ENCODE assay signal across 8 cellular contexts in the genomic region with DNA sequence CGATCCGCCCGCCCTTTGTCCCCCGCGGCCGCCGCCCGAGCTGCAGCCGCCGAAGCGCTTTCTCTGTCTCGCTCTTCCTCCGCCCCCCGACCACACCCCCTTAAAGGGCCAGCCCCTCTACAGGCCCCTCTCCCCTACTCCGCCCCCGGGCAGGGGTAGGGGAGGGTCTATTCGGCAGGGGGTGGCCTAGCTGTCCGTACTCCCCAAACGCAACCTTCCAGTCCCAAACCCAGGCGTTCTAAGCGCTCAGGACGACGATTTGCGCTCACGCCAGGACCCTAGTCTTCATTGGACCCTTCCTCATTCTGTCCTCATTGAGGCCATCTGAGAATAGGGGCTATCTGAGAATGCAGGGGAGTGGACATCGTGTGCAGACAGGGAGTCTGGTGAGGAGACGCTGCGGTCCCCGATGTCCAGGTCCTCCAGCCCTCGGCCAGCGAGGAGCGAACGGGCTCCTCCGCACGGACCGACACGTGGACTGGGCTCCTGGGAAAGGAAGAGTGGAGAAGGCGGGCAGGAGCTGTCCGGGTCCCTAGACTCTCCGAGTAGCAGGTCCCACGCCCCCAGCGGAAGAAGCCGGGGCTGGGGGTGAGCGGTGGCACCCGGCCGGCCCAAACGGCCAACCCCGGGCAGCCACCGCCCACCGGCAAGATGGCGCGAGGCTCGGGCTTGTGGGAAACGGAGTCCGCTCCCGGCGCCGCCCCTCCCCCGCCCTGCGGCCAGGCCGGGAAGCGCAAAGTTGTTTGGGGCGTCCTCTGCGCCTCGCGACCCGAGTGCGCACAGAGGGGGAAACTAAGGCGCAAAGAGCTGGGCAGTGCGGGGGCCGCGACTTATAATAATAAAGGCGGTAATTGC. TPM values are rescaled to one million over a fixed set of nuclear protein-coding genes. Genes with fewer than 3 reads are reported as not detected.
DNase-seq lines count a peak whose midpoint lies in the region; FAIRE-seq and TF ChIP-seq lines count a peak whose summit lies in the region.

A gene with protein sequence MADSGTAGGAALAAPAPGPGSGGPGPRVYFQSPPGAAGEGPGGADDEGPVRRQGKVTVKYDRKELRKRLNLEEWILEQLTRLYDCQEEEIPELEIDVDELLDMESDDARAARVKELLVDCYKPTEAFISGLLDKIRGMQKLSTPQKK (minus strand): TSS at position 70 of the 855 bp plus-strand sequence. CDS start 270 bp downstream, outside the sequence.

- peaks cover 68% of the 10 kb centered on the region for H3K4me1 ChIP-seq in left ventricle myocardium inferior

- H3K27me3 ChIP-seq in left ventricle myocardium inferior (ENCODE audit: low read depth), result no peaks in the 10 kb centered on the region

- peak; percentile 29 for TF ChIP-seq CTCF in left ventricle myocardium inferior (IDR thresholded peaks at IDR 0.05; ENCODE audit: borderline replicate concordance)

- peak within 1 kb of the TSS; percentile 88 for H3K4me3 ChIP-seq in left ventricle myocardium inferior

- peaks cover 14% of the 10 kb centered on the region for H3K36me3 ChIP-seq in left ventricle myocardium inferior

- DNase-seq in COLO829 (ENCODE audit: low spot score) (peak; percentile 76), HCEC 1CT (peak; percentile 88), NCI-H187 (lab: John Stamatoyannopoulos, UW) (peak; percentile 40 to 71), T-helper 2 cell (peak; percentile 60 to 85 (median 75)), anterior cingulate cortex (lab: John Stamatoyannopoulos, UW) (peak in 57 of 58 donors; percentile 37 to 90 (median 78)), left ventricle myocardium inferior (peak; percentile 92), posterior vena cava (ENCODE audit: low spot score) (peak; percentile 96), urothelium cell line (ENCODE audit: low spot score) (peak; percentile 91)

- no peak for FAIRE-seq in urothelium cell line (lab: Jason Lieb, UNC)

- no peaks in the 10 kb centered on the region for H3K9me3 ChIP-seq in left ventricle myocardium inferior (replicated peaks)

- H3K27ac ChIP-seq in left ventricle myocardium inferior (replicated peaks), result peak within 1 kb of the TSS; percentile 97

- intact Hi-C loops in left ventricle myocardium inferior (cut with micrococcal nuclease), result no loop called here
- intact Hi-C loops in posterior vena cava (cut with DNase I), result loop anchor here in 1 of 2 donors (10.0 kb wide), 1 partner anchor 58 kb away; a partner anchor contains a TSS

RNA-seq across cellular contexts. Expression of the gene that starts here (rescaled TPM):
- total RNA-seq in left ventricle myocardium inferior (102 TPM), posterior vena cava (100 to 1,000 TPM; 102 to 190 TPM)

Comparison
In these comparisons a context has a peak if more than half of its experiments do, and no peak if none do; other contexts are left out.
1. Peak in every context shown above with its lines: DNase-seq, H3K4me3 ChIP-seq and H3K27ac ChIP-seq.